ENCODE assay signal across 10 cellular contexts in the genomic region with DNA sequence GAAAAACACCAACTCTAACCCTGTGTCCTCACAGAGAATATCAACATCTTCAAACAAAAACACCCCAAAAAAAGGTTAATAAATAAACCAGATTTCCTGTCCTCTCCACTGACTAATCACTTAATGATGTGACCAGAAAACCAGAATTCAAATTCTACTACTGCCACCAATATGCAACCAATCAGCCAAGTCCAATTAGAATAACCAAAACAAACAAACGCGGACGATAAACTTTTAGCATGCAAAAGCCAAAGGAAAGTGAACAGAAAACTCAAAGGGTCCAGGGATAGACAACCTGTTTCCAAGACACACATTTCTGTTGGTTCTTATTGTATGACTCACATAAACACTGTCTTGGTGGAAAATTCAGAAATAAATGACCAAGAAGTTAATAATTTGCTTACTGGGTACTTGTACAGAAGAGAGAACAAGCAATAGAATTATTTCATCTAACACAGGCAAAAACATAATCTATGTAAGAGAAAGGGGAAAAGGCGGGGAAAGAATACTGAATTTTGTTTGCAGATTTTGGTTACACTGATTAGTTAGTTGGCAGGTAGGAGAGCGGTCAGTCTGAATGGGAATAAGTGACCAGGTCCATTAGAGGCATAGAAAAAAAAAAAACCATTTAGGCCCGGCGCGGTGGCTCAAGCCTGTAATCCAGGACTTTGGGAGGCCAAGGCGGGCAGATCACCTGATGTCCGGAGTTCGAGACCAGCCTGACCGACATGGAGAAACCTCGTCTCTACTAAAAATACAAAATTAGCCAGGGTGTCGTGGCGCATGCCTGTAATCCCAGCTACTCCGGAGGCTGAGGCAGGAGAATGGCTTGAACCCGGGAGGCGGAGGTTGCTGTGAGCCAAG. TPM values are rescaled to one million over a fixed set of nuclear protein-coding genes. Genes with fewer than 3 reads are reported as not detected.
DNase-seq lines count a peak whose midpoint lies in the region; ATAC-seq and TF ChIP-seq lines count a peak whose summit lies in the region.
"Had no signal": no experiment of that assay in that cellular context is flagged by ENCODE, and none has a peak within 500 bp of the region (broad histone marks: within the 10 kb centered on the region; RNA-seq: fewer than 3 reads in every experiment).

No MANE protein-coding gene starts in this region.

- H3K9me3 ChIP-seq in CD4-positive, alpha-beta memory T cell (ENCODE audit: control insufficient read depth in 1 of 2, low read length in 2 of 2): no peaks in the 10 kb centered on the region
- no peaks in the 10 kb centered on the region for H3K9me3 ChIP-seq in liver (ENCODE audit: control insufficient read depth in 4 of 4, low read length in 3 of 4)

- peaks cover 9% of the 10 kb centered on the region for H3K4me1 ChIP-seq in CD4-positive, alpha-beta memory T cell (ENCODE audit: insufficient read depth, low read length)
- H3K4me1 ChIP-seq in liver (ENCODE audit: control insufficient read depth in 4 of 4, insufficient read depth in 4 of 4, low read length in 3 of 4): peaks cover 0 to 26% (median 8%) of the 10 kb centered on the region in 4 donors

- peaks cover 0 to 19% (median 0%) of the 10 kb centered on the region in 8 donors for H3K9me3 Mint-ChIP-seq in CD4-positive, alpha-beta memory T cell
- H3K9me3 Mint-ChIP-seq in activated naive CD8-positive, alpha-beta T cell treated with anti-CD3 and anti-CD28 coated beads for 36 hours: peaks cover 6% of the 10 kb centered on the region

- TF ChIP-seq CTCF in liver (IDR thresholded peaks at IDR 0.05; ENCODE audit: low read depth, low read length, missing input control): no peak
- no peak for TF ChIP-seq CTCF in omental fat pad (IDR thresholded peaks at IDR 0.05)

- no peak for ATAC-seq in left cardiac atrium
- no peak for ATAC-seq in omental fat pad (ENCODE audit: low FRiP score)

- peak overlapping the region; percentile 68 to 99 (median 97) for H3K27ac Mint-ChIP-seq in CD4-positive, alpha-beta memory T cell
- peak overlapping the region; percentile 84 for H3K27ac Mint-ChIP-seq in activated naive CD8-positive, alpha-beta T cell treated with anti-CD3 and anti-CD28 coated beads for 36 hours

- peaks cover 0 to 29% of the 10 kb centered on the region in 2 donors for H3K36me3 Mint-ChIP-seq in CD4-positive, alpha-beta memory T cell
- H3K36me3 Mint-ChIP-seq in activated naive CD8-positive, alpha-beta T cell treated with anti-CD3 and anti-CD28 coated beads for 36 hours: peaks cover 24% of the 10 kb centered on the region

- CTCF ChIA-PET in CD4-positive, alpha-beta memory T cell (lab: Charles Lee; ENCODE audit: partially characterized antibody): no interaction called here

- H3K27ac ChIP-seq in CD4-positive, alpha-beta memory T cell (ENCODE audit: low read depth, low read length): no peak overlapping the region
- H3K27ac ChIP-seq in liver (ENCODE audit: low read depth in 1 of 2, low read length in 2 of 2): peak overlapping the region; percentile 97 to 99

- peaks cover 8 to 37% (median 14%) of the 10 kb centered on the region in 4 donors for H3K4me1 Mint-ChIP-seq in CD4-positive, alpha-beta memory T cell
- H3K4me1 Mint-ChIP-seq in activated naive CD8-positive, alpha-beta T cell treated with anti-CD3 and anti-CD28 coated beads for 36 hours: peaks cover 31% of the 10 kb centered on the region

- intact Hi-C loops in CD4-positive, alpha-beta memory T cell (cut with micrococcal nuclease): loop anchor here (1.0 to 2.0 kb wide), 4 partner anchors 57 to 1025 kb away; a partner anchor contains a TSS
- intact Hi-C loops in left cardiac atrium (cut with DNase I): no loop called here

- 51% methylated on average over 18 of the region's 18 CpGs for WGBS in liver

- H3K9ac ChIP-seq in liver (ENCODE audit: low read depth in 1 of 2, low read length in 2 of 2): peak overlapping the region; percentile 45 to 93

- no peaks in the 10 kb centered on the region for H3K36me3 ChIP-seq in CD4-positive, alpha-beta memory T cell (ENCODE audit: insufficient read depth, low read length)
- H3K36me3 ChIP-seq in liver (ENCODE audit: control insufficient read depth in 4 of 4, insufficient read depth in 3 of 4, low read depth in 1 of 4, low read length in 3 of 4): no peaks in the 10 kb centered on the region

- no peak for DNase-seq in CD4-positive, alpha-beta memory T cell
- DNase-seq in HT-29 (ENCODE audit: low spot score): peak; percentile 89
- DNase-seq in activated naive CD8-positive, alpha-beta T cell treated with anti-CD3 and anti-CD28 coated beads for 36 hours: no peak
- no peak for DNase-seq in T1000 (lab: John Stamatoyannopoulos, UW)
- DNase-seq in left cardiac atrium: no peak
- no peak for DNase-seq in NCI-H146 (lab: John Stamatoyannopoulos, UW)
- no peak for DNase-seq in omental fat pad (ENCODE audit: low spot score)
- DNase-seq: activated effector memory CD4-positive, alpha-beta T cell treated with anti-CD3 and anti-CD28 coated beads, Interleukin-2, amount 50 U/mL, for 16 hours; foreskin melanocyte had no signal

- POLR2A ChIA-PET in CD4-positive, alpha-beta memory T cell (lab: Charles Lee; ENCODE audit: partially characterized antibody): interaction anchor here (2.7 to 13.1 kb wide), 4 partner anchors 16 to 39 kb away, joined by 15 to 2775 read pairs (median 156); a partner anchor contains a TSS

- no peaks in the 10 kb centered on the region for H3K27me3 ChIP-seq in CD4-positive, alpha-beta memory T cell (ENCODE audit: insufficient read depth, low read length)
- no peaks in the 10 kb centered on the region for H3K27me3 ChIP-seq in liver (ENCODE audit: control insufficient read depth in 4 of 4, insufficient read depth in 4 of 4, low read length in 3 of 4)

- no peak overlapping the region for H3K4me3 ChIP-seq in CD4-positive, alpha-beta memory T cell (ENCODE audit: low read length in 2 of 2)
- H3K4me3 ChIP-seq in liver (ENCODE audit: low read depth in 1 of 3, low read length in 3 of 3): peak overlapping the region in 2 of 3 donors; percentile 11 to 42

- peak in 1 of 2 donors; percentile 35 for TF ChIP-seq RAD21 in liver (IDR thresholded peaks at IDR 0.05)

- peaks cover 0 to 3% of the 10 kb centered on the region in 2 donors for H3K27me3 Mint-ChIP-seq in CD4-positive, alpha-beta memory T cell
- H3K27me3 Mint-ChIP-seq in activated naive CD8-positive, alpha-beta T cell treated with anti-CD3 and anti-CD28 coated beads for 36 hours: peaks cover 23% of the 10 kb centered on the region

- peak overlapping the region in 3 of 8 donors; percentile 16 to 73 (median 27) for H3K4me3 Mint-ChIP-seq in CD4-positive, alpha-beta memory T cell
- peak overlapping the region; percentile 57 for H3K4me3 Mint-ChIP-seq in activated naive CD8-positive, alpha-beta T cell treated with anti-CD3 and anti-CD28 coated beads for 36 hours

TF ChIP-seq in liver, 16 proteins besides CTCF, POLR2A, EP300 and RAD21 (continues in another document):
- TF ChIP-seq JUND (IDR thresholded peaks at IDR 0.05) (peak; percentile 66 to 69), MAX (IDR thresholded peaks at IDR 0.05) (peak; percentile 40), TAF1 (conservative IDR thresholded peaks at IDR 0.05) (peak; percentile 82), HNF4G (IDR thresholded peaks at IDR 0.05) (no peak), HNF4A (conservative IDR thresholded peaks at IDR 0.05) (peak; percentile 43 to 47), FOXA1 (IDR thresholded peaks at IDR 0.05) (peak; percentile 16), NR2F2 (IDR thresholded peaks at IDR 0.05) (no peak), SP1 (IDR thresholded peaks at IDR 0.05) (peak; percentile 82), GABPA (IDR thresholded peaks at IDR 0.05 in 1 of 2, conservative IDR thresholded peaks at IDR 0.05 in 1 of 2) (peak in 1 of 2 donors; percentile 22), RXRA (IDR thresholded peaks at IDR 0.05) (peak; percentile 26 to 55), REST (IDR thresholded peaks at IDR 0.05) (peak; percentile 31), FOXA2 (IDR thresholded peaks at IDR 0.05) (no peak)
- TF ChIP-seq, protein P1, sequence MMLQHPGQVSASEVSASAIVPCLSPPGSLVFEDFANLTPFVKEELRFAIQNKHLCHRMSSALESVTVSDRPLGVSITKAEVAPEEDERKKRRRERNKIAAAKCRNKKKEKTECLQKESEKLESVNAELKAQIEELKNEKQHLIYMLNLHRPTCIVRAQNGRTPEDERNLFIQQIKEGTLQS (IDR thresholded peaks at IDR 0.05): peak; percentile 46

RNA-seq across cellular contexts. Expression of gene HFE, which starts 34.1 kb away (rescaled TPM):
- total RNA-seq in CD4-positive, alpha-beta memory T cell: 1 to 10 TPM; 3.5 to 4.2 TPM
- 1 to 10 TPM; 3.4 to 4.2 TPM for polyA plus RNA-seq in CD4-positive, alpha-beta memory T cell
- 7.3 and 8.7 TPM in 2 replicates for total RNA-seq in HT-29 (2014; rRNA removed; shearing (Covaris generic))
- under 1 TPM; 0.76 to 0.80 TPM for total RNA-seq in activated naive CD8-positive, alpha-beta T cell treated with anti-CD3 and anti-CD28 coated beads for 36 hours
- total RNA-seq in liver (10 to 100 TPM in 1 of 2 donors, 1 to 10 TPM in 1; 6.7 to 12.7 TPM), left cardiac atrium (1 to 10 TPM; 6.0 to 8.8 TPM), omental fat pad (10 to 100 TPM in 1 of 4 donors, 1 to 10 TPM in 3; 5.3 to 10.7 (median 8.8) TPM)
- 1 to 10 TPM; 6.3 to 9.6 TPM for polyA plus RNA-seq in liver

Comparison
In these comparisons a context has a peak if more than half of its experiments do, and no peak if none do; other contexts are left out.
1. H3K4me3 ChIP-seq: peak in liver (2 of 3); none in CD4-positive, alpha-beta memory T cell (0 of 2).